ENCODE assay signal across 20 cellular contexts in the genomic region with DNA sequence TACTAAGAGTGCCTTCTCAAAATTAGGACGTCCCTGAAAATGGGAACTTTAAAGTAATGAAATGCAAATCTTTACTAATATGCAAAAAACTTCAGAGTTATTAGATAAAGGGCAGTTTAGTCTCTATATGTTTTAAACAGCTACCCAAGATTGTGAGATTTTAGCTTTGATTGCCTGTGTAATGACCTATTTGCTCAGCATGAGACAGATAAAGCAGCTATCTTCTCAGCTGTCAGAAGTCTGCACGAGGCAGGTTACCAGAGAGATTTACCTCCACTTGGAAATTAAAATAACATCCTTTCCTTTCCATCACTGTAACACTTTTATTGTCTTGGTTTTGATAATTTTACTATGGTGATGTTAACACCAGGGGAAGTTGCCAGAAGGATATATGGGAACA.
DNase-seq lines count a peak whose midpoint lies in the region; ATAC-seq and TF ChIP-seq lines count a peak whose summit lies in the region.
"Had no signal": no experiment of that assay in that cellular context is flagged by ENCODE, and none has a peak within 500 bp of the region (broad histone marks: within the 10 kb centered on the region; RNA-seq: fewer than 3 reads in every experiment).

No MANE protein-coding gene starts in this region.

- no peak overlapping the region for H3K4me3 ChIP-seq in SK-N-SH (ENCODE audit: low read depth in 2 of 2, low read length in 1 of 2)
- H3K4me3 ChIP-seq in LNCaP clone FGC (ENCODE audit: low read depth, low read length) = no peak overlapping the region
- no peak overlapping the region for H3K4me3 ChIP-seq in mesendoderm (ENCODE audit: low read length)
- H3K4me3 ChIP-seq: BLaER1 had no signal

- no peak overlapping the region for H2BK5ac ChIP-seq in mesendoderm (ENCODE audit: low read length)

- CTCF ChIA-PET in SK-N-SH (lab: Yijun Ruan, JAX) = interaction anchor here (1.6 kb wide), 1 partner anchor 9 kb away, joined by 5 read pairs; no protein-coding TSS in a partner anchor
- CTCF ChIA-PET in activated CD8-positive, alpha-beta T cell treated with anti-CD3 and anti-CD28 coated beads, Interleukin-2, amount 10 ng/mL, durations not matched to agents 7 days and 5 days (lab: Charles Lee) = no interaction called here

- no peaks in the 10 kb centered on the region for H4K20me1 ChIP-seq in SK-N-SH (ENCODE audit: insufficient read depth)
- H4K20me1 ChIP-seq: BLaER1 had no signal

- H3K9me2 ChIP-seq in SK-N-SH = no peaks in the 10 kb centered on the region

- WGBS in SK-N-SH (ENCODE audit: low lambda C conversion rate) = 37% methylated on average over 2 of the region's 2 CpGs
- WGBS in mesendoderm (ENCODE audit: extremely low coverage, insufficient coverage, low lambda C conversion rate) = no CpG with 5 or more reads among the region's 2 CpGs

- no peak overlapping the region for H3K4me3 Mint-ChIP-seq in activated CD8-positive, alpha-beta T cell treated with anti-CD3 and anti-CD28 coated beads, Interleukin-2, amount 10 ng/mL, durations not matched to agents 7 days and 5 days
- H3K4me3 Mint-ChIP-seq: CD14-positive monocyte; CD4-positive, alpha-beta memory T cell; CD4-positive, CD25-positive, alpha-beta regulatory T cell; CD8-positive, alpha-beta memory T cell had no signal

- no peak overlapping the region for H3K4me2 ChIP-seq in SK-N-SH
- H3K4me2 ChIP-seq in mesendoderm (ENCODE audit: low read length) = no peak overlapping the region
- H3K4me2 ChIP-seq: BLaER1 had no signal

- TF ChIP-seq CTCF in SK-N-SH (IDR thresholded peaks at IDR 0.05) (no peak), LNCaP clone FGC (IDR thresholded peaks at IDR 0.05; ENCODE audit: control insufficient read depth, extremely low read depth, insufficient read depth) (no peak)

- no peak overlapping the region for H4K5ac ChIP-seq in mesendoderm (ENCODE audit: low read length)

- H2BK120ac ChIP-seq in mesendoderm (ENCODE audit: low read depth, low read length) = no peak overlapping the region

- no peak overlapping the region for H2AK5ac ChIP-seq in mesendoderm (ENCODE audit: low read length)

- no peak for TF ChIP-seq EP300 in SK-N-SH (IDR thresholded peaks at IDR 0.05; ENCODE audit: borderline replicate concordance in 1 of 2, low read depth in 1 of 2, low read length in 1 of 2)

- POLR2A ChIA-PET in SK-N-SH (lab: Yijun Ruan, JAX) = no interaction called here
- POLR2A ChIA-PET in activated CD8-positive, alpha-beta T cell treated with anti-CD3 and anti-CD28 coated beads, Interleukin-2, amount 10 ng/mL, durations not matched to agents 7 days and 5 days (lab: Charles Lee) = no interaction called here

- no peaks in the 10 kb centered on the region for H3K27me3 ChIP-seq in SK-N-SH (ENCODE audit: insufficient read depth)
- no peaks in the 10 kb centered on the region for H3K27me3 ChIP-seq in mesendoderm (ENCODE audit: insufficient read depth, low read length, poor library complexity)
- H3K27me3 ChIP-seq: BE2C, BLaER1 had no signal

- H3F3A ChIP-seq in SK-N-SH (replicated peaks; ENCODE audit: insufficient read depth) = no peaks in the 10 kb centered on the region

- no peak overlapping the region for H2BK15ac ChIP-seq in mesendoderm (replicated peaks; ENCODE audit: low read depth)

- TF ChIP-seq RAD21 in SK-N-SH (IDR thresholded peaks at IDR 0.05; ENCODE audit: low read length) = no peak

- no peak overlapping the region for H4K8ac ChIP-seq in mesendoderm (ENCODE audit: low read depth, low read length)

- no peak overlapping the region for H3K27ac Mint-ChIP-seq in activated CD8-positive, alpha-beta T cell treated with anti-CD3 and anti-CD28 coated beads, Interleukin-2, amount 10 ng/mL, durations not matched to agents 7 days and 5 days
- H3K27ac Mint-ChIP-seq: CD14-positive monocyte; CD4-positive, alpha-beta memory T cell; CD4-positive, CD25-positive, alpha-beta regulatory T cell; CD8-positive, alpha-beta memory T cell had no signal

- no peaks in the 10 kb centered on the region for H3K4me1 Mint-ChIP-seq in activated CD8-positive, alpha-beta T cell treated with anti-CD3 and anti-CD28 coated beads, Interleukin-2, amount 10 ng/mL, durations not matched to agents 7 days and 5 days (ENCODE audit: low read depth)
- H3K4me1 Mint-ChIP-seq: CD14-positive monocyte; CD4-positive, alpha-beta memory T cell; CD4-positive, CD25-positive, alpha-beta regulatory T cell; CD8-positive, alpha-beta memory T cell had no signal

- DNase-seq in SK-N-SH (no peak), LNCaP clone FGC (ENCODE audit: low read depth) (peak; percentile 28), mesendoderm (peak; percentile 64), NCI-H345 (lab: John Stamatoyannopoulos, UW) (no peak)
- DNase-seq in effector CD8-positive, alpha-beta T cell (lab: John Stamatoyannopoulos, UW) = no peak
- no peak for DNase-seq in activated CD8-positive, alpha-beta T cell treated with anti-CD3 and anti-CD28 coated beads, Interleukin-2, amount 10 ng/mL, durations not matched to agents 7 days and 5 days
- DNase-seq: 8988T; ACHN; BE2C; C1 segment of cervical spinal cord; CD4-positive, alpha-beta memory T cell; CD4-positive, CD25-positive, alpha-beta regulatory T cell; CD8-positive, alpha-beta memory T cell; COR-L47; DMS 273 treated with DMSO at 0.1 percent for 48 hours; DMS79 treated with DMSO at 0.1 percent for 48 hours; GF-D8 had no signal

- no peak overlapping the region for H2AFZ ChIP-seq in SK-N-SH (ENCODE audit: low read depth)

- H3K23ac ChIP-seq in mesendoderm (ENCODE audit: low read length) = no peak overlapping the region

- H3K9me3 ChIP-seq in SK-N-SH = no peaks in the 10 kb centered on the region
- H3K9me3 ChIP-seq: BE2C, BLaER1 had no signal

- no peak overlapping the region for H3K56ac ChIP-seq in mesendoderm (ENCODE audit: low read length)

- no peak overlapping the region for H3K18ac ChIP-seq in mesendoderm (ENCODE audit: low read length)

- ATAC-seq in SK-N-SH treated with all-trans-retinoic acid at 6 μM for 48 hours = no peak
- no peak for ATAC-seq in activated CD8-positive, alpha-beta T cell treated with anti-CD3 and anti-CD28 coated beads, Interleukin-2, amount 10 ng/mL, durations not matched to agents 7 days and 5 days

- H3K79me2 ChIP-seq in SK-N-SH (ENCODE audit: insufficient read depth) (no peaks in the 10 kb centered on the region), mesendoderm (ENCODE audit: control insufficient read depth, insufficient read depth, low read length) (no peaks in the 10 kb centered on the region)

- H3K9me3 Mint-ChIP-seq in activated CD8-positive, alpha-beta T cell treated with anti-CD3 and anti-CD28 coated beads, Interleukin-2, amount 10 ng/mL, durations not matched to agents 7 days and 5 days (ENCODE audit: insufficient read depth) = no peaks in the 10 kb centered on the region

- H3K4me1 ChIP-seq in SK-N-SH (ENCODE audit: control insufficient read depth in 1 of 2, insufficient read depth in 2 of 2, low read depth in 1 of 2, low read length in 1 of 2) = no peaks in the 10 kb centered on the region; a peak in 1 of 4 replicates
- H3K4me1 ChIP-seq in mesendoderm (ENCODE audit: control insufficient read depth, low read depth, low read length) = no peaks in the 10 kb centered on the region
- H3K4me1 ChIP-seq: BE2C, BLaER1 had no signal

- no peak overlapping the region for H3K9ac ChIP-seq in SK-N-SH
- H3K9ac ChIP-seq in mesendoderm (ENCODE audit: low read length) = no peak overlapping the region
- H3K9ac ChIP-seq: BLaER1 had no signal

- H3K36me3 Mint-ChIP-seq in activated CD8-positive, alpha-beta T cell treated with anti-CD3 and anti-CD28 coated beads, Interleukin-2, amount 10 ng/mL, durations not matched to agents 7 days and 5 days (ENCODE audit: low read depth) = no peaks in the 10 kb centered on the region
- H3K36me3 Mint-ChIP-seq: CD14-positive monocyte; CD4-positive, alpha-beta memory T cell; CD4-positive, CD25-positive, alpha-beta regulatory T cell; CD8-positive, alpha-beta memory T cell had no signal

- H3K27me3 Mint-ChIP-seq in activated CD8-positive, alpha-beta T cell treated with anti-CD3 and anti-CD28 coated beads, Interleukin-2, amount 10 ng/mL, durations not matched to agents 7 days and 5 days (ENCODE audit: low read depth) = no peaks in the 10 kb centered on the region
- H3K27me3 Mint-ChIP-seq: CD4-positive, alpha-beta memory T cell; CD4-positive, CD25-positive, alpha-beta regulatory T cell; CD8-positive, alpha-beta memory T cell had no signal

- H3K36me3 ChIP-seq in SK-N-SH (replicated peaks in 1 of 2; ENCODE audit: control insufficient read depth in 1 of 2, insufficient read depth in 2 of 2, low read length in 1 of 2) (no peaks in the 10 kb centered on the region), mesendoderm (ENCODE audit: control insufficient read depth, insufficient read depth, low read length) (no peaks in the 10 kb centered on the region)
- H3K36me3 ChIP-seq: BE2C, BLaER1 had no signal

- no peaks in the 10 kb centered on the region for H3K79me1 ChIP-seq in mesendoderm (ENCODE audit: low read length)

- no peak overlapping the region; a peak in 1 of 4 replicates for H3K27ac ChIP-seq in SK-N-SH (ENCODE audit: low read depth in 2 of 2, low read length in 1 of 2)
- no peak overlapping the region for H3K27ac ChIP-seq in mesendoderm (ENCODE audit: low read depth, low read length)
- H3K27ac ChIP-seq: BLaER1 had no signal

- H3K4ac ChIP-seq in mesendoderm (ENCODE audit: low read depth, low read length) = no peak overlapping the region

TF ChIP-seq in SK-N-SH, 30 proteins besides CTCF, POLR2A, EP300 and RAD21:
- TF ChIP-seq JUND (IDR thresholded peaks at IDR 0.05) = no peak
- TF ChIP-seq GATA2 (CRISPR knock-in tag; IDR thresholded peaks at IDR 0.05) = peak; percentile 46

TF ChIP-seq in SK-N-SH treated with all-trans-retinoic acid at 6 μM for 48 hours, 23 proteins besides CTCF, POLR2A, EP300 and RAD21 (continues in another document):
- TF ChIP-seq, protein P1, sequence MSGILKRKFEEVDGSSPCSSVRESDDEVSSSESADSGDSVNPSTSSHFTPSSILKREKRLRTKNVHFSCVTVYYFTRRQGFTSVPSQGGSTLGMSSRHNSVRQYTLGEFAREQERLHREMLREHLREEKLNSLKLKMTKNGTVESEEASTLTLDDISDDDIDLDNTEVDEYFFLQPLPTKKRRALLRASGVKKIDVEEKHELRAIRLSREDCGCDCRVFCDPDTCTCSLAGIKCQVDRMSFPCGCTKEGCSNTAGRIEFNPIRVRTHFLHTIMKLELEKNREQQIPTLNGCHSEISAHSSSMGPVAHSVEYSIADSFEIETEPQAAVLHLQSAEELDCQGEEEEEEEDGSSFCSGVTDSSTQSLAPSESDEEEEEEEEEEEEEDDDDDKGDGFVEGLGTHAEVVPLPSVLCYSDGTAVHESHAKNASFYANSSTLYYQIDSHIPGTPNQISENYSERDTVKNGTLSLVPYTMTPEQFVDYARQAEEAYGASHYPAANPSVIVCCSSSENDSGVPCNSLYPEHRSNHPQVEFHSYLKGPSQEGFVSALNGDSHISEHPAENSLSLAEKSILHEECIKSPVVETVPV (CRISPR knock-in tag; IDR thresholded peaks at IDR 0.05) = no peak
- no peak for TF ChIP-seq ZNF70 (CRISPR knock-in tag; IDR thresholded peaks at IDR 0.05)
- TF ChIP-seq TOX (CRISPR knock-in tag; IDR thresholded peaks at IDR 0.05; ENCODE audit: borderline replicate concordance) = no peak
- no peak for TF ChIP-seq RARB (CRISPR knock-in tag; IDR thresholded peaks at IDR 0.05)
- TF ChIP-seq BACH2 (CRISPR knock-in tag; IDR thresholded peaks at IDR 0.05; ENCODE audit: borderline replicate concordance) = no peak

Comparison
In these comparisons a context has a peak if more than half of its experiments do, and no peak if none do; other contexts are left out.
1. DNase-seq: peak in LNCaP clone FGC (single experiment) and mesendoderm (single experiment); none in SK-N-SH (single experiment), effector CD8-positive, alpha-beta T cell (single experiment), NCI-H345 (single experiment) and activated CD8-positive, alpha-beta T cell treated with anti-CD3 and anti-CD28 coated beads, Interleukin-2, amount 10 ng/mL, durations not matched to agents 7 days and 5 days (single experiment).